ENCODE assay signal across 27 cellular contexts in the genomic region with DNA sequence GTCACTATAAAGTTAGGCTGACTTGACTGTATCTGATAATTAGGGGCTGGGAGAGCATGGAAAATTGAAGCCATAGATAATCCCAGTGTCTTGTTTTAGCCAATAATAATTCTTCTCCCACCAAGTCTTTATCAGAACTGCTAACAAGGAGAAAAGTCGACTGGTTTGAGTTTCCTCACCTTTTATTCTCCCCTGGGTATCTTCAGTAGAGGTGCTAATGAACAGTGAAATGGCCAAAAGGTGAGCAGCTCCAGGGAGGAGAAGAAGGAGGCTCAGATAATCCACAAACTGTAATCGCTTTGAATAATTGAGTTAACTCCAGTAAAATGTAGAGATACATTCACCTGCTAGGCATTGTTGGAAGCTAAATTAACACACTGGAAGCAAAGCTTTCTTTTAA.
"Had no signal": no experiment of that assay in that cellular context is flagged by ENCODE, and none has a peak within 500 bp of the region (broad histone marks: within the 10 kb centered on the region; RNA-seq: fewer than 3 reads in every experiment).

No MANE protein-coding gene starts in this region.

- H3K9me3 ChIP-seq: breast epithelium, right atrium auricular region, testis, uterus had no signal

- H3K4me3 Mint-ChIP-seq: activated CD4-positive, alpha-beta memory T cell treated with anti-CD3 and anti-CD28 coated beads, Interleukin-2, amount 10 ng/mL, durations not matched to agents 7 days and 5 days; activated CD4-positive, alpha-beta T cell treated with anti-CD3 and anti-CD28 coated beads, Interleukin-2, amount 10 ng/mL, durations not matched to agents 7 days and 5 days; activated naive CD4-positive, alpha-beta T cell treated with anti-CD3 and anti-CD28 coated beads, Interleukin-2, amount 10 ng/mL, durations not matched to agents 7 days and 5 days; activated naive CD8-positive, alpha-beta T cell treated with anti-CD3 and anti-CD28 coated beads, Interleukin-2, amount 10 ng/mL, durations not matched to agents 7 days and 5 days; activated T-cell treated with anti-CD3 and anti-CD28 coated beads, Interleukin-2, amount 50 U/mL, for 24 hours; immature natural killer cell; naive thymus-derived CD8-positive, alpha-beta T cell; T-helper 1 cell treated with Interleukin-12 subunit alpha and Interleukin-12 subunit beta and Interleukin-4 antibody, amounts not matched to agents 30 μg/mL and 1 μg/mL, for 36 hours had no signal

- ATAC-seq: left colon; naive thymus-derived CD8-positive, alpha-beta T cell; stimulated activated naive CD8-positive, alpha-beta T cell treated with anti-CD3 and anti-CD28 coated beads, Interleukin-15, Interleukin-2, amounts not matched to agents 100 U/mL and 50 U/mL, for 24 hours had no signal

- H3K4me1 ChIP-seq: uterus had no signal

- H3K9me3 Mint-ChIP-seq: activated CD4-positive, alpha-beta memory T cell treated with anti-CD3 and anti-CD28 coated beads, Interleukin-2, amount 10 ng/mL, durations not matched to agents 7 days and 5 days; activated naive CD8-positive, alpha-beta T cell treated with anti-CD3 and anti-CD28 coated beads, Interleukin-2, amount 10 ng/mL, durations not matched to agents 7 days and 5 days; activated T-cell treated with anti-CD3 and anti-CD28 coated beads, Interleukin-2, amount 50 U/mL, for 24 hours; immature natural killer cell; naive thymus-derived CD8-positive, alpha-beta T cell; T-helper 1 cell treated with Interleukin-12 subunit alpha and Interleukin-12 subunit beta and Interleukin-4 antibody, amounts not matched to agents 30 μg/mL and 1 μg/mL, for 36 hours had no signal

- H3K27me3 ChIP-seq: breast epithelium, right atrium auricular region, testis, uterus had no signal

- DNase-seq: activated CD4-positive, alpha-beta memory T cell treated with anti-CD3 and anti-CD28 coated beads, Interleukin-2, amount 10 ng/mL, durations not matched to agents 7 days and 5 days; activated CD4-positive, alpha-beta T cell treated with anti-CD3 and anti-CD28 coated beads for 1 hour; activated CD4-positive, alpha-beta T cell treated with anti-CD3 and anti-CD28 coated beads, Interleukin-2, amount 10 ng/mL, durations not matched to agents 7 days and 5 days; activated CD8-positive, alpha-beta memory T cell treated with anti-CD3 and anti-CD28 coated beads, Interleukin-2, amount 50 U/mL, for 48 hours; activated gamma-delta T cell; activated naive CD4-positive, alpha-beta T cell treated with anti-CD3 and anti-CD28 coated beads, Interleukin-2, amount 10 ng/mL, durations not matched to agents 7 days and 5 days; activated naive CD8-positive, alpha-beta T cell treated with anti-CD3 and anti-CD28 coated beads, Interleukin-2, amount 10 ng/mL, durations not matched to agents 7 days and 5 days; activated T-cell treated with anti-CD3 and anti-CD28 coated beads, Interleukin-2, amount 50 U/mL, for 24 hours; central memory CD4-positive, alpha-beta T cell; effector CD8-positive, alpha-beta T cell; head of caudate nucleus; hippocampal formation; immature natural killer cell; kidney; left colon; mammary epithelial cell; naive thymus-derived CD8-positive, alpha-beta T cell; stimulated activated CD4-positive, alpha-beta T cell treated with anti-CD3 and anti-CD28 coated beads, Interleukin-2, amount 100 ng/mL, for 48 hours; stimulated activated naive CD8-positive, alpha-beta T cell treated with anti-CD3 and anti-CD28 coated beads, Interleukin-15, Interleukin-2, amounts not matched to agents 100 U/mL and 50 U/mL, for 24 hours; T-helper 9 cell; testis; trophoblast cell; uterus had no signal

- H3K27ac Mint-ChIP-seq: activated CD4-positive, alpha-beta memory T cell treated with anti-CD3 and anti-CD28 coated beads, Interleukin-2, amount 10 ng/mL, durations not matched to agents 7 days and 5 days; activated CD4-positive, alpha-beta T cell treated with anti-CD3 and anti-CD28 coated beads, Interleukin-2, amount 10 ng/mL, durations not matched to agents 7 days and 5 days; activated naive CD4-positive, alpha-beta T cell treated with anti-CD3 and anti-CD28 coated beads, Interleukin-2, amount 10 ng/mL, durations not matched to agents 7 days and 5 days; activated naive CD8-positive, alpha-beta T cell treated with anti-CD3 and anti-CD28 coated beads, Interleukin-2, amount 10 ng/mL, durations not matched to agents 7 days and 5 days; activated T-cell treated with anti-CD3 and anti-CD28 coated beads, Interleukin-2, amount 50 U/mL, for 24 hours; immature natural killer cell; T-helper 1 cell treated with Interleukin-12 subunit alpha and Interleukin-12 subunit beta and Interleukin-4 antibody, amounts not matched to agents 30 μg/mL and 1 μg/mL, for 36 hours had no signal

- H3K27me3 Mint-ChIP-seq: activated CD4-positive, alpha-beta memory T cell treated with anti-CD3 and anti-CD28 coated beads, Interleukin-2, amount 10 ng/mL, durations not matched to agents 7 days and 5 days; activated CD4-positive, alpha-beta T cell treated with anti-CD3 and anti-CD28 coated beads, Interleukin-2, amount 10 ng/mL, durations not matched to agents 7 days and 5 days; activated naive CD4-positive, alpha-beta T cell treated with anti-CD3 and anti-CD28 coated beads, Interleukin-2, amount 10 ng/mL, durations not matched to agents 7 days and 5 days; activated naive CD8-positive, alpha-beta T cell treated with anti-CD3 and anti-CD28 coated beads, Interleukin-2, amount 10 ng/mL, durations not matched to agents 7 days and 5 days; activated T-cell treated with anti-CD3 and anti-CD28 coated beads, Interleukin-2, amount 50 U/mL, for 24 hours; naive thymus-derived CD8-positive, alpha-beta T cell had no signal

- H3K27ac ChIP-seq: right atrium auricular region, testis, uterus had no signal

- H3K36me3 ChIP-seq: breast epithelium, right atrium auricular region, uterus had no signal

- H3K4me3 ChIP-seq: breast epithelium, right atrium auricular region, testis, uterus had no signal

- FAIRE-seq: astrocyte, kidney had no signal
